1 cellular context compared by ENCODE assay signal in genomic region chr2:201517094-201517493, GRCh38.
TF ChIP-seq lines count a peak whose summit lies in the region.

No MANE protein-coding gene starts in this region.

TF ChIP-seq in IMR-90, 13 proteins besides CTCF, POLR2A, EP300 and RAD21:
- TF ChIP-seq SMC3 (IDR thresholded peaks at IDR 0.05; ENCODE audit: low read depth, low read length) (no peak), MAZ (IDR thresholded peaks at IDR 0.05; ENCODE audit: borderline replicate concordance, low read depth, low read length) (no peak), USF2 (IDR thresholded peaks at IDR 0.05; ENCODE audit: low read depth, low read length) (no peak), BHLHE40 (IDR thresholded peaks at IDR 0.05; ENCODE audit: low read depth, low read length) (no peak), FOS (IDR thresholded peaks at IDR 0.05; ENCODE audit: low read depth, low read length) (no peak), CHD1 (IDR thresholded peaks at IDR 0.05; ENCODE audit: low read depth, low read length) (no peak), CEBPB (IDR thresholded peaks at IDR 0.05; ENCODE audit: low read depth, low read length) (no peak), ELK1 (IDR thresholded peaks at IDR 0.05; ENCODE audit: borderline replicate concordance, low read depth, low read length) (no peak), RFX5 (IDR thresholded peaks at IDR 0.05; ENCODE audit: low read depth, low read length) (no peak), MXI1 (IDR thresholded peaks at IDR 0.05; ENCODE audit: borderline replicate concordance, low read depth, low read length) (no peak)
